ENCODE assay signal across 18 cellular contexts in genomic region chr2:58044145-58044544, GRCh38.
"Had no signal": no experiment of that assay in that cellular context is flagged by ENCODE, and none has a peak within 500 bp of the region (broad histone marks: within the 10 kb centered on the region; RNA-seq: fewer than 3 reads in every experiment).

No MANE protein-coding gene starts in this region.

- H3K27ac Mint-ChIP-seq: dendritic cell treated with granulocyte-macrophage colony-stimulating factor and Interleukin-4, amounts not matched to agents 40 ng/mL and 50 ng/mL, for 4 days had no signal

- H3K27me3 ChIP-seq: foreskin keratinocyte, left lung, ovary, sigmoid colon, spleen had no signal

- H3K27me3 Mint-ChIP-seq: activated CD4-positive, alpha-beta T cell treated with anti-CD3 and anti-CD28 coated beads, Interleukin-2, amount 10 ng/mL, durations not matched to agents 24 days and 14 days; dendritic cell treated with granulocyte-macrophage colony-stimulating factor and Interleukin-4, amounts not matched to agents 40 ng/mL and 50 ng/mL, for 4 days had no signal

- H3K4me3 Mint-ChIP-seq: dendritic cell treated with granulocyte-macrophage colony-stimulating factor and Interleukin-4, amounts not matched to agents 40 ng/mL and 50 ng/mL, for 4 days had no signal

- ATAC-seq: foreskin keratinocyte, left lung had no signal

- H3K9me3 Mint-ChIP-seq: activated CD4-positive, alpha-beta T cell treated with anti-CD3 and anti-CD28 coated beads, Interleukin-2, amount 10 ng/mL, durations not matched to agents 24 days and 14 days; activated T-helper 1 cell treated with anti-CD3 and anti-CD28 coated beads, Interleukin-12 subunit alpha, Interleukin-12 subunit beta, Interleukin-2, Interleukin-4 antibody, amounts not matched to agents 30 ng/mL and 10 ng/mL and 1 ng/mL, durations not matched to agents 14 hours and 24 hours and 36 hours; dendritic cell treated with granulocyte-macrophage colony-stimulating factor and Interleukin-4, amounts not matched to agents 40 ng/mL and 50 ng/mL, for 4 days had no signal

- H3K9me3 ChIP-seq: left lung, ovary, sigmoid colon, spleen had no signal

- H3K27ac ChIP-seq: foreskin keratinocyte, left lung, ovary, sigmoid colon had no signal

- DNase-seq: activated CD4-positive, alpha-beta T cell treated with anti-CD3 and anti-CD28 coated beads, Interleukin-2, amount 10 ng/mL, durations not matched to agents 24 days and 14 days; activated CD4-positive, CD25-positive, alpha-beta regulatory T cell; activated CD8-positive, alpha-beta memory T cell treated with anti-CD3 and anti-CD28 coated beads, Interleukin-2, amount 50 U/mL, for 48 hours; activated naive CD4-positive, alpha-beta T cell; aorta; effector memory CD4-positive, alpha-beta T cell; foreskin keratinocyte; glutamatergic neuron; hypothalamus; kidney; left lung; mesendoderm; ovary; sigmoid colon; spleen; T-helper 2 cell had no signal

- H3K4me3 ChIP-seq: left lung, ovary, sigmoid colon had no signal

- H3K36me3 ChIP-seq: ovary had no signal
